ENCODE assay signal across 8 cellular contexts in genomic region chr9:35603506-35603985, GRCh38. TPM values are rescaled to one million over a fixed set of nuclear protein-coding genes. Genes with fewer than 3 reads are reported as not detected.
DNase-seq lines count a peak whose midpoint lies in the region; ATAC-seq and TF ChIP-seq lines count a peak whose summit lies in the region.

No MANE protein-coding gene starts in this region.

- no peaks in the 10 kb centered on the region for H3K9me2 ChIP-seq in SK-N-SH

- H3K27me3 ChIP-seq in SK-N-SH (ENCODE audit: insufficient read depth) (no peaks in the 10 kb centered on the region), layer of hippocampus (ENCODE audit: control insufficient read depth, insufficient read depth, low read length) (no peaks in the 10 kb centered on the region), stomach smooth muscle (ENCODE audit: control insufficient read depth in 1 of 2, insufficient read depth in 2 of 2, low read length in 2 of 2) (no peaks in the 10 kb centered on the region)

- ATAC-seq in SK-N-SH treated with all-trans-retinoic acid at 6 μM for 48 hours (no peak), GM19351 (IDR thresholded peaks at IDR 0.05; ENCODE audit: unreplicated experiment) (no peak)

- H3F3A ChIP-seq in SK-N-SH (replicated peaks; ENCODE audit: insufficient read depth): peaks cover 20% of the 10 kb centered on the region

- POLR2A ChIA-PET in SK-N-SH (lab: Yijun Ruan, JAX): interaction anchor here (0.5 to 0.6 kb wide), 2 partner anchors 11 to 442 kb away, joined by 3 read pairs; no protein-coding TSS in a partner anchor

- WGBS in SK-N-SH (ENCODE audit: low lambda C conversion rate): 19% methylated on average over 18 of the region's 18 CpGs

- peak overlapping the region; percentile 98 to 100 (median 99) for H3K27ac Mint-ChIP-seq in brain

- TF ChIP-seq CTCF in SK-N-SH (IDR thresholded peaks at IDR 0.05) (no peak), brain (conservative IDR thresholded peaks at IDR 0.05) (no peak)

- H3K36me3 Mint-ChIP-seq in brain: peaks cover 15% of the 10 kb centered on the region

- CTCF ChIA-PET in SK-N-SH (lab: Yijun Ruan, JAX): interaction anchor here (0.6 to 2.0 kb wide), 32 partner anchors 9 to 513 kb away, joined by 3 to 10 read pairs (median 3); partner anchors contain the start of genes ARHGEF39, CCDC107, CREB3 and RMRP

- H2AFZ ChIP-seq in SK-N-SH (ENCODE audit: low read depth): peak overlapping the region; percentile 97

- H3K4me3 Mint-ChIP-seq in brain: peak overlapping the region; percentile 95 to 100 (median 96)

- H3K27ac ChIP-seq in SK-N-SH (ENCODE audit: low read depth in 2 of 2, low read length in 1 of 2) (peak overlapping the region; percentile 67 to 93), layer of hippocampus (ENCODE audit: low read depth, low read length) (peak overlapping the region; percentile 93), stomach smooth muscle (ENCODE audit: low read length) (peak overlapping the region; percentile 92)

- no peak for TF ChIP-seq RAD21 in SK-N-SH (IDR thresholded peaks at IDR 0.05; ENCODE audit: low read length)

- H3K9ac ChIP-seq in SK-N-SH (peak overlapping the region; percentile 49; the same call in 1 of the 2 replicates), stomach smooth muscle (ENCODE audit: low read length in 2 of 2) (peak overlapping the region; percentile 39 to 87)

- peaks cover 22% of the 10 kb centered on the region for H3K79me2 ChIP-seq in SK-N-SH (ENCODE audit: insufficient read depth)

- H3K27me3 Mint-ChIP-seq in brain: peaks cover 2% of the 10 kb centered on the region

- H3K9me3 Mint-ChIP-seq in brain: peaks cover 0 to 2% (median 0%) of the 10 kb centered on the region in 5 experiments

- peaks cover 11% of the 10 kb centered on the region for H4K20me1 ChIP-seq in SK-N-SH (ENCODE audit: insufficient read depth)

- H3K4me1 Mint-ChIP-seq in brain: peaks cover 45% of the 10 kb centered on the region

- H3K4me1 ChIP-seq in SK-N-SH (ENCODE audit: control insufficient read depth in 1 of 2, insufficient read depth in 2 of 2, low read depth in 1 of 2, low read length in 1 of 2) (peaks cover 14 to 21% of the 10 kb centered on the region in 2 experiments; a peak in 1 of 4 replicates), stomach smooth muscle (ENCODE audit: control insufficient read depth, insufficient read depth, low read length) (peaks cover 38% of the 10 kb centered on the region)

- H3K4me3 ChIP-seq in SK-N-SH (ENCODE audit: low read depth in 2 of 2, low read length in 1 of 2) (peak overlapping the region; percentile 53 to 70), stomach smooth muscle (ENCODE audit: low read length in 2 of 2) (peak overlapping the region; percentile 47 to 89)

- H3K4me2 ChIP-seq in SK-N-SH: peak overlapping the region; percentile 82

- DNase-seq in SK-N-SH: peak; percentile 43
- DNase-seq in NCI-H226: peak; percentile 25
- DNase-seq in foreskin melanocyte: no peak

- peaks cover 7 to 9% of the 10 kb centered on the region in 2 experiments for H3K36me3 ChIP-seq in SK-N-SH (replicated peaks in 1 of 2; ENCODE audit: control insufficient read depth in 1 of 2, insufficient read depth in 2 of 2, low read length in 1 of 2)
- peaks cover 8% of the 10 kb centered on the region in 2 donors for H3K36me3 ChIP-seq in stomach smooth muscle (ENCODE audit: control insufficient read depth in 2 of 2, insufficient read depth in 2 of 2, low read length in 2 of 2)

- H3K9me3 ChIP-seq in SK-N-SH (no peaks in the 10 kb centered on the region), stomach smooth muscle (ENCODE audit: control insufficient read depth in 2 of 2, low read length in 2 of 2) (no peaks in the 10 kb centered on the region)

- no peak for TF ChIP-seq EP300 in SK-N-SH (IDR thresholded peaks at IDR 0.05; ENCODE audit: borderline replicate concordance in 1 of 2, low read depth in 1 of 2, low read length in 1 of 2)

TF ChIP-seq in SK-N-SH, 30 proteins besides CTCF, POLR2A, EP300 and RAD21:
- TF ChIP-seq MXI1 (IDR thresholded peaks at IDR 0.05; ENCODE audit: low read depth, low read length): no peak
- 0 out of 2 replicates have a peak, but pooled peaks have one; percentile 28 for TF ChIP-seq FOXJ3 (CRISPR knock-in tag; IDR thresholded peaks at IDR 0.05)
- no peak for TF ChIP-seq JUND (IDR thresholded peaks at IDR 0.05)

TF ChIP-seq in SK-N-SH treated with all-trans-retinoic acid at 6 μM for 48 hours, 23 proteins besides CTCF, POLR2A, EP300 and RAD21:
- TF ChIP-seq BACH2 (CRISPR knock-in tag; IDR thresholded peaks at IDR 0.05; ENCODE audit: borderline replicate concordance) (no peak), ZFP30 (CRISPR knock-in tag; IDR thresholded peaks at IDR 0.05) (no peak), TOX (CRISPR knock-in tag; IDR thresholded peaks at IDR 0.05; ENCODE audit: borderline replicate concordance) (no peak), OSR1 (CRISPR knock-in tag; IDR thresholded peaks at IDR 0.05) (no peak), CSRNP3 (CRISPR knock-in tag; IDR thresholded peaks at IDR 0.05) (no peak), GLIS3 (CRISPR knock-in tag; IDR thresholded peaks at IDR 0.05) (no peak), POU6F1 (CRISPR knock-in tag; IDR thresholded peaks at IDR 0.05; ENCODE audit: borderline replicate concordance, low read depth) (no peak), PATZ1 (CRISPR knock-in tag; IDR thresholded peaks at IDR 0.05; ENCODE audit: borderline replicate concordance) (no peak), ISL1 (CRISPR knock-in tag; IDR thresholded peaks at IDR 0.05) (no peak), ZNF70 (CRISPR knock-in tag; IDR thresholded peaks at IDR 0.05) (no peak), CSDC2 (CRISPR knock-in tag; IDR thresholded peaks at IDR 0.05) (no peak), RARB (CRISPR knock-in tag; IDR thresholded peaks at IDR 0.05) (no peak)

RNA-seq across cellular contexts. Expression of gene TESK1, which starts 1.5 kb away (rescaled TPM):
- polyA plus RNA-seq in SK-N-SH (2012; rRNA removed) (26.0 TPM in 2 replicates), brain (ENCODE audit: insufficient read depth, low read depth, low replicate concordance) (61.3 TPM)
- polyA plus RNA-seq in SK-N-SH (2012; cell fraction: cytosol; rRNA removed): 8.6 and 13.0 TPM in 2 replicates
- polyA plus RNA-seq in SK-N-SH (2012; cell fraction: nucleus; rRNA removed): 154 and 162 TPM in 2 replicates

RNA-seq across cellular contexts. Expression of gene CD72, which starts 14.7 kb away (rescaled TPM):
- polyA plus RNA-seq in SK-N-SH (2012; rRNA removed): 2.5 and 2.7 TPM in 2 replicates
- polyA plus RNA-seq in SK-N-SH (2012; cell fraction: cytosol; rRNA removed): 0.87 and 1.1 TPM in 2 replicates
- polyA plus RNA-seq in SK-N-SH (2012; cell fraction: nucleus; rRNA removed): 15.4 and 17.6 TPM in 2 replicates
- polyA plus RNA-seq in brain (ENCODE audit: insufficient read depth, low read depth, low replicate concordance): 2.0 TPM

RNA-seq across cellular contexts. Expression of gene SIT1, which starts 47.2 kb away (rescaled TPM):
- polyA plus RNA-seq in SK-N-SH (2012; rRNA removed) (not detected in 2 replicates), brain (ENCODE audit: insufficient read depth, low read depth, low replicate concordance) (2.0 TPM)
- polyA plus RNA-seq in SK-N-SH (2012; cell fraction: cytosol; rRNA removed): not detected in 2 replicates
- not detected in 2 replicates for polyA plus RNA-seq in SK-N-SH (2012; cell fraction: nucleus; rRNA removed)

RNA-seq across cellular contexts. Expression of gene RMRP, which starts 54.3 kb away (rescaled TPM):
- 64.9 and 157 TPM in 2 replicates for polyA plus RNA-seq in SK-N-SH (2012; rRNA removed)
- polyA plus RNA-seq in SK-N-SH (2012; cell fraction: cytosol; rRNA removed): not detected in 2 replicates
- 125 TPM in 1 of 2 replicates, not detected in the other for polyA plus RNA-seq in SK-N-SH (2012; cell fraction: nucleus; rRNA removed)
- polyA plus RNA-seq in brain (ENCODE audit: insufficient read depth, low read depth, low replicate concordance): not detected

RNA-seq across cellular contexts. Expression of gene CCDC107, which starts 54.5 kb away (rescaled TPM):
- 20.9 and 22.0 TPM in 2 replicates for polyA plus RNA-seq in SK-N-SH (2012; rRNA removed)
- polyA plus RNA-seq in SK-N-SH (2012; cell fraction: cytosol; rRNA removed): 18.4 and 19.9 TPM in 2 replicates
- 23.6 and 25.8 TPM in 2 replicates for polyA plus RNA-seq in SK-N-SH (2012; cell fraction: nucleus; rRNA removed)
- polyA plus RNA-seq in brain (ENCODE audit: insufficient read depth, low read depth, low replicate concordance): 45.7 TPM
